In genomic region chr5:170333161-170333909, GRCh38 we compare ENCODE assay signal across 1 cellular context.
TF ChIP-seq lines count a peak whose summit lies in the region.

No MANE protein-coding gene starts in this region.

TF ChIP-seq in GM23338, 12 proteins besides CTCF, POLR2A, EP300 and RAD21 (continued from another document):
- TF ChIP-seq EZH2 (IDR thresholded peaks at IDR 0.05; ENCODE audit: low read depth, unreplicated experiment) (no peak), STAT1 (IDR thresholded peaks at IDR 0.05; ENCODE audit: unreplicated experiment) (no peak), REST (IDR thresholded peaks at IDR 0.05; ENCODE audit: unreplicated experiment) (no peak), NANOG (IDR thresholded peaks at IDR 0.05; ENCODE audit: borderline replicate concordance) (peak; percentile 30; the same call in 1 of the 2 replicates), POLR2AphosphoS5 (IDR thresholded peaks at IDR 0.05; ENCODE audit: low read depth) (no peak), ETS1 (IDR thresholded peaks at IDR 0.05) (0 out of 2 replicates have a peak, but pooled peaks have one; percentile 43), ZNF331 (CRISPR knock-in tag; IDR thresholded peaks at IDR 0.05; ENCODE audit: low read depth) (no peak), JUNB (IDR thresholded peaks at IDR 0.05; ENCODE audit: unreplicated experiment) (no peak), ZNF114 (CRISPR knock-in tag; IDR thresholded peaks at IDR 0.05) (no peak)
